Comparison of ENCODE assay signal across 8 cellular contexts in the genomic region with DNA sequence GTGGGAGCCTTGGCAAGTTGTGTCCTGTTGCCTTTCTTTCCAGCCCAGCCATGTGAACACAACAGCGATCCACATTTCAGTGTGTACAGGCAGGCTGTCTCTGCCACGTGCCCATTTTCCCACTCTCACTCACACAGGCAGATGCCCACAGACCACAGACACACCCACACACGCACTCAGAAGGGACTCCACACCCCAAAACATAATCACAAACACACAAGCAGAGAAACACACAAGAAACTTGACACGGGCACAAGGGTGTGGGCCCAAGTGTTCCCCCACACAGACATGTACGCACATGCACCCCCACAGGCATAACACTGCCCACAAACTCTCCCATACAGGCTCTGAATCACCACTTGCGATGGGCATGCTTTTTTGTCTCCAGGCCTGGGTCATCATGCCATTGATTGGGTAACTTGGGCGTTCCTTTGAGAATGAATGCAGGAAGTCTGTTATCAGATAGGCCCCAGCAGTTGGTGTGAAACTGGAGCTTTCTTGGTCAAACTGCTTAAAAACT.
DNase-seq lines count a peak whose midpoint lies in the region; ATAC-seq and TF ChIP-seq lines count a peak whose summit lies in the region.

No MANE protein-coding gene starts in this region.

- H3K27me3 Mint-ChIP-seq in stimulated activated memory B cell treated with anti-CD40 and anti-IgM and Interleukin-4, amounts not matched to agents 10 μg/mL and 1 μg/mL and 100 μg/mL, for 72 hours = no peaks in the 10 kb centered on the region

- peaks cover 12% of the 10 kb centered on the region for H3K36me3 Mint-ChIP-seq in stimulated activated memory B cell treated with anti-CD40 and anti-IgM and Interleukin-4, amounts not matched to agents 10 μg/mL and 1 μg/mL and 100 μg/mL, for 72 hours

- no peak for TF ChIP-seq CTCF in foreskin fibroblast (IDR thresholded peaks at IDR 0.05; ENCODE audit: low read depth, low read length)

- peak overlapping the region; percentile 90 for H3K27ac Mint-ChIP-seq in stimulated activated memory B cell treated with anti-CD40 and anti-IgM and Interleukin-4, amounts not matched to agents 10 μg/mL and 1 μg/mL and 100 μg/mL, for 72 hours

- no peaks in the 10 kb centered on the region for H3K9me3 Mint-ChIP-seq in stimulated activated memory B cell treated with anti-CD40 and anti-IgM and Interleukin-4, amounts not matched to agents 10 μg/mL and 1 μg/mL and 100 μg/mL, for 72 hours

- H3K4me1 Mint-ChIP-seq in stimulated activated memory B cell treated with anti-CD40 and anti-IgM and Interleukin-4, amounts not matched to agents 10 μg/mL and 1 μg/mL and 100 μg/mL, for 72 hours = peaks cover 57% of the 10 kb centered on the region

- peak overlapping the region; percentile 64 for H3K4me3 Mint-ChIP-seq in stimulated activated memory B cell treated with anti-CD40 and anti-IgM and Interleukin-4, amounts not matched to agents 10 μg/mL and 1 μg/mL and 100 μg/mL, for 72 hours

- no peak overlapping the region for H3K4me3 ChIP-seq in foreskin fibroblast (ENCODE audit: low read depth in 1 of 2, low read length in 2 of 2)

- peak; percentile 53 for ATAC-seq in GM21423 (IDR thresholded peaks at IDR 0.05; ENCODE audit: unreplicated experiment)
- ATAC-seq in stimulated activated memory B cell treated with anti-CD40 and anti-IgM and Interleukin-4, amounts not matched to agents 10 μg/mL and 1 μg/mL and 100 μg/mL, for 72 hours = peak; percentile 64

- DNase-seq in AG08395 (ENCODE audit: low spot score) (peak; percentile 61), Kasumi-1 (lab: John Stamatoyannopoulos, UW) (peak; percentile 46 to 64), foreskin fibroblast (peak; percentile 26 to 64), AG08396 (ENCODE audit: low spot score) (no peak), NCI-H1105 treated with DMSO at 0.1 percent for 48 hours (lab: John Stamatoyannopoulos, UW) (no peak)
- peak; percentile 39 for DNase-seq in activated CD8-positive, alpha-beta memory T cell treated with anti-CD3 and anti-CD28 coated beads, Interleukin-2, amount 50 U/mL, for 4 hours

Comparison
In these comparisons a context has a peak if more than half of its experiments do, and no peak if none do; other contexts are left out.
1. DNase-seq: peak in AG08395 (single experiment), Kasumi-1 (2 of 2), activated CD8-positive, alpha-beta memory T cell treated with anti-CD3 and anti-CD28 coated beads, Interleukin-2, amount 50 U/mL, for 4 hours (single experiment) and foreskin fibroblast (2 of 2); none in AG08396 (single experiment) and NCI-H1105 treated with DMSO at 0.1 percent for 48 hours (single experiment).